Comparison of ENCODE assay signal across 8 cellular contexts in the genomic region with DNA sequence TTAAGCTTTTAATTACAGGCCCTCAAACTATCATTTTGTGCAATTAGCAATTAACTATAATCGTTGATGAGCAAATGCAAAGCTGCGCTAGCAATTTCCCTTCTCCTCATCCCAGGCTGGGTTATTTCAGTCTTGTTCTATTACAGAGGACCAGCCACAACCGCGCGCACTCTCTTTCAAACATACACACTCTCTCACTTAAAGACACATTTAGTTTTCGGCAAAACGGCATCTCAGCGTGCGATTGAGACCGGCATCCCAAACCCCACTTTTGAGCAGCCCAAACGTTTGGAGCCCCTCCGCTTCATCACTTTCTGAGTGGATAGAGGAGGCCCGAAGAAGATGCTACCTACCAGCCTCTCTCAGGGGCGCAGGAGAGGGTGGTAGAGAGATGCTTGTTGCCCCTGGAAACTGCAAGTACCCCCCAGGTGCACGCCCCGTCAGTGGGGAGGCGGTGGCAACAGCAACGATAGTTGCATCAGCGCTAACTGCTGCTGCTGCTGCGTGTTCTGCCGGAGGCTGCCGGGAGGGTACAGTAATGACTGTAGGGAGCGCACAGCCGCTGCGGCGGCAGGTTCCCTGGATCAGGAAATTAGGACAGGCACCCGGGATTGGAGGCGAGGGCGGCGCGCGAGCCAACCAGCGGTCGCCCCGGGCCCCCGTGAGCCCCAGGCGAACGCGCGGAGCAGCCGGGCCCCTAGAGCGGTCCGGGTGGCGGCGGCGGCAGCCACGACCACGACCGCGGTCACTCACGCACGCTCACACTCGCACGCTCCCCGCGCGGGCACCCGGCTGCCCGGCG. TPM values are rescaled to one million over a fixed set of nuclear protein-coding genes. Genes with fewer than 3 reads are reported as not detected.
A peak's percentile ranks its signal among the peaks of the same experiment; 100 is the strongest.
DNase-seq lines count a peak whose midpoint lies in the region; ATAC-seq, FAIRE-seq and TF ChIP-seq lines count a peak whose summit lies in the region.

No MANE protein-coding gene starts in this region.

- dilution Hi-C loops in endothelial cell of umbilical vein (cut with MboI; ENCODE audit: extremely low pct_ligation_motif_present, low sequenced_read_pairs) = no loop called here

- peaks cover 58% of the 10 kb centered on the region for H3K27me3 Mint-ChIP-seq in activated CD8-positive, alpha-beta T cell treated with anti-CD3 and anti-CD28 coated beads for 36 hours

- 4 to 7% methylated on average over 45 to 50 of the region's 60 CpGs for WGBS in mesodermal cell (ENCODE audit: insufficient coverage in 2 of 2), 2 experiments

- H3K9ac ChIP-seq in endothelial cell of umbilical vein (replicated peaks; ENCODE audit: extremely low read depth, insufficient read depth, low read length) = no peak overlapping the region

- ATAC-seq in GM19035 (IDR thresholded peaks at IDR 0.05; ENCODE audit: unreplicated experiment) (peak; percentile 37), HG03354 (IDR thresholded peaks at IDR 0.05; ENCODE audit: poor library complexity, severe bottlenecking, unreplicated experiment) (peak; percentile 53)
- ATAC-seq in activated CD8-positive, alpha-beta T cell treated with anti-CD3 and anti-CD28 coated beads for 36 hours = peak; percentile 70

- H3K27me3 ChIP-seq in endothelial cell of umbilical vein (ENCODE audit: control insufficient read depth in 2 of 2, insufficient read depth in 2 of 2, low read length in 2 of 2) = peaks cover 38 to 57% of the 10 kb centered on the region in 2 experiments

- CTCF ChIA-PET in activated CD8-positive, alpha-beta T cell treated with anti-CD3 and anti-CD28 coated beads for 36 hours (lab: Charles Lee) = no interaction called here
- CTCF ChIA-PET in endothelial cell of umbilical vein (lab: Charles Lee) = interaction anchor here (2.0 to 2.2 kb wide), 2 partner anchors 107 kb away, joined by 6 to 22 read pairs; no protein-coding TSS in a partner anchor

- peak overlapping the region; percentile 2 to 42 (median 42) for H3K4me3 ChIP-seq in endothelial cell of umbilical vein (replicated peaks in 1 of 3; ENCODE audit: insufficient read depth in 1 of 3, low read depth in 1 of 3, low read length in 3 of 3)
- peak overlapping the region; percentile 73 for H3K4me3 ChIP-seq in mesodermal cell (ENCODE audit: extremely low read depth, insufficient read depth, low read length, poor library complexity, severe bottlenecking)

- no peak overlapping the region for H3K27ac ChIP-seq in endothelial cell of umbilical vein (ENCODE audit: insufficient read depth, low read depth, low read length)
- H3K27ac ChIP-seq in mesodermal cell (ENCODE audit: low read depth, low read length, severe bottlenecking) = peak overlapping the region; percentile 74

- no peak for FAIRE-seq in endothelial cell of umbilical vein (lab: Jason Lieb, UNC)

- H3K9me3 Mint-ChIP-seq in activated CD8-positive, alpha-beta T cell treated with anti-CD3 and anti-CD28 coated beads for 36 hours = no peaks in the 10 kb centered on the region

- DNase-seq in AG08396 (ENCODE audit: low spot score) = peak; percentile 89
- peak; percentile 84 for DNase-seq in NCI-H510A (lab: John Stamatoyannopoulos, UW)
- peak; percentile 78 for DNase-seq in activated CD8-positive, alpha-beta T cell treated with anti-CD3 and anti-CD28 coated beads for 36 hours
- DNase-seq in endothelial cell of umbilical vein (ENCODE audit: low read depth, low spot score) = peak; percentile 58
- peak; percentile 29 for DNase-seq in stimulated activated CD8-positive, alpha-beta memory T cell treated with anti-CD3 and anti-CD28 coated beads, Interleukin-4, amount 100 ng/mL, for 24 hours (ENCODE audit: low read depth)

- no TSS peak for BruUV-seq in endothelial cell of umbilical vein (replicated peaks; lab: Mats Ljungman, UMichigan)

- no peak for TF ChIP-seq CTCF in activated CD8-positive, alpha-beta T cell treated with anti-CD3 and anti-CD28 coated beads for 36 hours (IDR thresholded peaks at IDR 0.05)
- no peak for TF ChIP-seq CTCF in endothelial cell of umbilical vein (IDR thresholded peaks at IDR 0.05; ENCODE audit: extremely low read depth in 1 of 2, insufficient read depth in 1 of 2, low read depth in 1 of 2, low read length in 2 of 2)

- intact Hi-C loops in activated CD8-positive, alpha-beta T cell treated with anti-CD3 and anti-CD28 coated beads for 36 hours (cut with micrococcal nuclease) = loop anchor here (10.0 kb wide), 1 partner anchor 224 kb away; a partner anchor contains a TSS
- intact Hi-C loops in endothelial cell of umbilical vein (cut with micrococcal nuclease) = loop anchor here (1.0 to 10.0 kb wide), 2 partner anchors 107 to 466 kb away; no protein-coding TSS in a partner anchor

- H2AFZ ChIP-seq in endothelial cell of umbilical vein (ENCODE audit: low read depth, low read length) = peak overlapping the region; percentile 85

- H3K9me3 ChIP-seq in endothelial cell of umbilical vein (replicated peaks; ENCODE audit: control insufficient read depth, insufficient read depth, low read length) (no peaks in the 10 kb centered on the region), mesodermal cell (ENCODE audit: control insufficient read depth, low read length) (no peaks in the 10 kb centered on the region)

- peak overlapping the region; percentile 53 for H3K4me2 ChIP-seq in endothelial cell of umbilical vein (ENCODE audit: insufficient read depth, low read length)

- H3K36me3 ChIP-seq in endothelial cell of umbilical vein (ENCODE audit: control insufficient read depth in 2 of 2, extremely low read depth in 1 of 2, insufficient read depth in 2 of 2, low read length in 2 of 2) = no peaks in the 10 kb centered on the region
- peaks cover 3% of the 10 kb centered on the region for H3K36me3 ChIP-seq in mesodermal cell (ENCODE audit: control insufficient read depth, insufficient read depth, low read length)

- H3K4me3 Mint-ChIP-seq in activated CD8-positive, alpha-beta T cell treated with anti-CD3 and anti-CD28 coated beads for 36 hours = peak overlapping the region; percentile 82

- H3K36me3 Mint-ChIP-seq in activated CD8-positive, alpha-beta T cell treated with anti-CD3 and anti-CD28 coated beads for 36 hours (ENCODE audit: low read depth) = peaks cover 3% of the 10 kb centered on the region

- peaks cover 8% of the 10 kb centered on the region for H3K4me1 Mint-ChIP-seq in activated CD8-positive, alpha-beta T cell treated with anti-CD3 and anti-CD28 coated beads for 36 hours (ENCODE audit: low read depth)

- no peak for TF ChIP-seq POLR2A in endothelial cell of umbilical vein (IDR thresholded peaks at IDR 0.05; ENCODE audit: low read depth, low read length)

- H4K20me1 ChIP-seq in endothelial cell of umbilical vein (replicated peaks; ENCODE audit: control insufficient read depth, extremely low read depth, insufficient read depth, low read length) = no peaks in the 10 kb centered on the region

- no peaks in the 10 kb centered on the region for H3K9me1 ChIP-seq in endothelial cell of umbilical vein (replicated peaks; ENCODE audit: control insufficient read depth, extremely low read depth, insufficient read depth, low read length)

- POLR2A ChIA-PET in activated CD8-positive, alpha-beta T cell treated with anti-CD3 and anti-CD28 coated beads for 36 hours (lab: Charles Lee) = interaction anchor here (0.5 kb wide), 1 partner anchor 129 kb away, joined by 3 read pairs; no protein-coding TSS in a partner anchor
- POLR2A ChIA-PET in endothelial cell of umbilical vein (lab: Charles Lee) = no interaction called here

- peaks cover 13% of the 10 kb centered on the region for H3K4me1 ChIP-seq in endothelial cell of umbilical vein (ENCODE audit: control insufficient read depth, extremely low read depth, insufficient read depth, low read length)
- H3K4me1 ChIP-seq in mesodermal cell (ENCODE audit: control insufficient read depth, insufficient read depth, low read length, poor library complexity, severe bottlenecking) = no peaks in the 10 kb centered on the region

- peak overlapping the region; percentile 81 for H3K27ac Mint-ChIP-seq in activated CD8-positive, alpha-beta T cell treated with anti-CD3 and anti-CD28 coated beads for 36 hours

- H3K79me2 ChIP-seq in endothelial cell of umbilical vein (ENCODE audit: control insufficient read depth, insufficient read depth, low read length) = no peaks in the 10 kb centered on the region

TF ChIP-seq in endothelial cell of umbilical vein, 7 proteins besides CTCF, POLR2A, EP300 and RAD21:
- no peak for TF ChIP-seq JUN (IDR thresholded peaks at IDR 0.05; ENCODE audit: borderline replicate concordance, insufficient read depth, insufficient read length, low read depth)
- no peak for TF ChIP-seq MYC (IDR thresholded peaks at IDR 0.05; ENCODE audit: low read depth, low read length)
- TF ChIP-seq, protein P1, sequence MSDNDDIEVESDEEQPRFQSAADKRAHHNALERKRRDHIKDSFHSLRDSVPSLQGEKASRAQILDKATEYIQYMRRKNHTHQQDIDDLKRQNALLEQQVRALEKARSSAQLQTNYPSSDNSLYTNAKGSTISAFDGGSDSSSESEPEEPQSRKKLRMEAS (IDR thresholded peaks at IDR 0.05; ENCODE audit: insufficient read depth, insufficient read length) = no peak
- TF ChIP-seq GATA2 (IDR thresholded peaks at IDR 0.05; ENCODE audit: insufficient read depth, insufficient read length, low read depth, low read length) = no peak
- TF ChIP-seq EZH2 (IDR thresholded peaks at IDR 0.05; ENCODE audit: borderline replicate concordance, low read depth, low read length, severe bottlenecking) = no peak
- TF ChIP-seq FOS (IDR thresholded peaks at IDR 0.05; ENCODE audit: borderline replicate concordance, insufficient read depth, low read length) = no peak
- no peak for TF ChIP-seq POLR2AphosphoS5 (IDR thresholded peaks at IDR 0.05; ENCODE audit: insufficient read depth, low read depth, low read length)

RNA-seq across cellular contexts. Expression of a gene that starts 0.5 kb away (rescaled TPM):
- total RNA-seq in activated CD8-positive, alpha-beta T cell treated with anti-CD3 and anti-CD28 coated beads for 36 hours = 10 to 100 TPM; 13.0 to 17.1 TPM
- total RNA-seq in endothelial cell of umbilical vein = 2.5 and 3.2 TPM in 2 replicates
- polyA plus RNA-seq in endothelial cell of umbilical vein = 0.47 and 0.49 TPM in 2 replicates
- 0.43 and 0.47 TPM in 2 replicates for polyA plus RNA-seq in endothelial cell of umbilical vein (2011; cell fraction: cytosol; rRNA removed)
- polyA plus RNA-seq in endothelial cell of umbilical vein (2011; cell fraction: nucleus; rRNA removed) = 0.68 and 1.0 TPM in 2 replicates
- polyA plus RNA-seq in endothelial cell of umbilical vein (2012) = 0.45 and 0.82 TPM in 2 replicates
- polyA minus RNA-seq in endothelial cell of umbilical vein = 1.6 and 1.9 TPM in 2 replicates
- polyA minus RNA-seq in endothelial cell of umbilical vein (2011; cell fraction: cytosol; rRNA and poly(A)+ RNA removed) = 1.3 TPM
- polyA minus RNA-seq in endothelial cell of umbilical vein (2011; cell fraction: nucleus; rRNA and poly(A)+ RNA removed) = 0.63 and 0.72 TPM in 2 replicates
- 20.8 TPM for polyA plus RNA-seq in mesodermal cell (2013, experiment 1 of 2)
- polyA plus RNA-seq in mesodermal cell (2013, experiment 2 of 2) = 19.0 TPM

Comparison
In these comparisons a context has a peak if more than half of its experiments do, and no peak if none do; other contexts are left out.
1. DNase-seq: peak in every context shown above with its lines; median percentile 89 in AG08396; 84 in NCI-H510A; 78 in activated CD8-positive, alpha-beta T cell treated with anti-CD3 and anti-CD28 coated beads for 36 hours; 58 in endothelial cell of umbilical vein; 29 in stimulated activated CD8-positive, alpha-beta memory T cell treated with anti-CD3 and anti-CD28 coated beads, Interleukin-4, amount 100 ng/mL, for 24 hours.